ENCODE assay signal across 1 cellular context in the genomic region with DNA sequence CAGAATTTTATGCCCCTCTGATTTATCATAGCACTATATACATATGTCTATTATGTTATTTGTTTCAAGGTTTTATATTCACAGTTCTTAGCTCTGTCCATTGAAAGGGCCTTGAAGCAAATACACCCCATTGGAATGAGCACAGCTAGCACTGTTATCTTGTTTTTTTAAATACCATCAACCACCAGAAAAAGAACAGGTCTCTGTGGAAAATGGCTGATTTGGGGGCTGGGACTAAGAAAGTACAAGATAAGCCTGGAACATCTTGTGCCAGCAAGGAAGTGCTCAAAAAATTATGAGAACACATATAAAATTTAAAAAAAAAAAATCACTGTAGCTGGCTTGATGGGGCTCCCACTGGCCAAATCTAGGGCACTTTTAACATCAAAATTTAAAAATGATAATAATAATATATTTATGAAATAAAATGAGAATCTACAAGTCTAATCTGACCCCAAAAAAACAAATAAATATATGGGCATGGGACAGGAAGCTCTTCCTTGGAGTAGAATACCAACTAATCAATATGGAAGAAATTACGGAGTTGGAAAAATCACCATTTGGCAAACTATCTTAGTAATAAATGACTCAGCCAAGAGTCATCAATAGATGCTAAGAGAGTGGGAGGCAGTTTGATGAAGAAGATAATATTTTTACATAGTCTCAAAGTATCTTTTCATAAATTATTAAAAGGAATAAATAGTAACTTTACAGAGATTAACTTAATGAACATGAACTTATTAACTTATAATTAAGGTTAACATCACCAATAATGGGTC.
A peak's percentile ranks its signal among the peaks of the same experiment; 100 is the strongest.
TF ChIP-seq lines count a peak whose summit lies in the region.

No MANE protein-coding gene starts in this region.

TF ChIP-seq in SK-N-SH, 30 proteins besides CTCF, POLR2A, EP300 and RAD21 (continued from another document):
- TF ChIP-seq NRF1 (IDR thresholded peaks at IDR 0.05; ENCODE audit: low read depth, low read length), result no peak
- TF ChIP-seq FOXM1 (IDR thresholded peaks at IDR 0.05; ENCODE audit: low read depth), result no peak
- TF ChIP-seq, protein P1, sequence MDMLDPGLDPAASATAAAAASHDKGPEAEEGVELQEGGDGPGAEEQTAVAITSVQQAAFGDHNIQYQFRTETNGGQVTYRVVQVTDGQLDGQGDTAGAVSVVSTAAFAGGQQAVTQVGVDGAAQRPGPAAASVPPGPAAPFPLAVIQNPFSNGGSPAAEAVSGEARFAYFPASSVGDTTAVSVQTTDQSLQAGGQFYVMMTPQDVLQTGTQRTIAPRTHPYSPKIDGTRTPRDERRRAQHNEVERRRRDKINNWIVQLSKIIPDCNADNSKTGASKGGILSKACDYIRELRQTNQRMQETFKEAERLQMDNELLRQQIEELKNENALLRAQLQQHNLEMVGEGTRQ (IDR thresholded peaks at IDR 0.05; ENCODE audit: borderline replicate concordance, low read depth, low read length), result no peak
- TF ChIP-seq JUND (IDR thresholded peaks at IDR 0.05), result peak; percentile 57
- no peak for TF ChIP-seq CHD2 (IDR thresholded peaks at IDR 0.05; ENCODE audit: low read length, partially characterized antibody)
- TF ChIP-seq SIN3A (IDR thresholded peaks at IDR 0.05; ENCODE audit: borderline replicate concordance, low read depth, low read length), result no peak
- TF ChIP-seq MXI1 (IDR thresholded peaks at IDR 0.05; ENCODE audit: low read depth, low read length), result no peak
- TF ChIP-seq RXRA (IDR thresholded peaks at IDR 0.05; ENCODE audit: borderline replicate concordance, low read depth), result no peak
